8 cellular contexts compared by ENCODE assay signal in genomic region chr7:100547872-100548271, GRCh38. TPM values are rescaled to one million over a fixed set of nuclear protein-coding genes. Genes with fewer than 3 reads are reported as not detected.
DNase-seq lines count a peak whose midpoint lies in the region; ATAC-seq and TF ChIP-seq lines count a peak whose summit lies in the region.

No MANE protein-coding gene starts in this region.

- H2AFZ ChIP-seq in Loucy (ENCODE audit: low read length): no peak overlapping the region

- no peaks in the 10 kb centered on the region for H3F3A ChIP-seq in Loucy (ENCODE audit: low read depth)

- peaks cover 10% of the 10 kb centered on the region for H3K36me3 Mint-ChIP-seq in brain

- no peak for ATAC-seq in HG03108 (IDR thresholded peaks at IDR 0.05; ENCODE audit: unreplicated experiment)

- peaks cover 28% of the 10 kb centered on the region for H3K4me1 ChIP-seq in A673 (ENCODE audit: insufficient read depth, low read length, poor library complexity, severe bottlenecking)
- peaks cover 46% of the 10 kb centered on the region for H3K4me1 ChIP-seq in Loucy (ENCODE audit: insufficient read depth, low read length, poor library complexity, severe bottlenecking)
- peaks cover 42% of the 10 kb centered on the region for H3K4me1 ChIP-seq in mesodermal cell (ENCODE audit: control insufficient read depth, insufficient read depth, low read length, poor library complexity, severe bottlenecking)

- H3K27ac ChIP-seq in A673 (ENCODE audit: low read depth, low read length, poor library complexity, severe bottlenecking): peak overlapping the region; percentile 70
- peak overlapping the region; percentile 88 for H3K27ac ChIP-seq in mesodermal cell (ENCODE audit: low read depth, low read length, severe bottlenecking)

- H3K27me3 ChIP-seq in A673 (replicated peaks; ENCODE audit: insufficient read depth, low read depth, low read length, poor library complexity): no peaks in the 10 kb centered on the region
- H3K27me3 ChIP-seq in Loucy (ENCODE audit: insufficient read depth, low read length, poor library complexity, severe bottlenecking): no peaks in the 10 kb centered on the region

- peak overlapping the region; percentile 20 for H3K9ac ChIP-seq in Loucy (ENCODE audit: low read depth, low read length, poor library complexity, severe bottlenecking)

- no peaks in the 10 kb centered on the region for H3K9me3 Mint-ChIP-seq in brain

- intact Hi-C loops in A673 (cut with micrococcal nuclease; ENCODE audit: unreplicated experiment) (no loop called here), lower leg skin (cut with DNase I; ENCODE audit: low total_unique reads) (loop anchor here (5.0 kb wide), 1 partner anchor 124 kb away; the partner anchor contains the start of gene GNB2)

- CTCF ChIA-PET in A673 (lab: Charles Lee): no interaction called here

- H3K9me3 ChIP-seq in A673 (ENCODE audit: low read depth, low read length, poor library complexity, severe bottlenecking) (no peaks in the 10 kb centered on the region), Loucy (ENCODE audit: insufficient read depth, low read depth, low read length) (no peaks in the 10 kb centered on the region), mesodermal cell (ENCODE audit: control insufficient read depth, low read length) (no peaks in the 10 kb centered on the region)

- peaks cover 59% of the 10 kb centered on the region for H3K4me1 Mint-ChIP-seq in brain

- no peaks in the 10 kb centered on the region for H4K20me1 ChIP-seq in Loucy (ENCODE audit: insufficient read depth, low read length, poor library complexity, severe bottlenecking)

- TF ChIP-seq CTCF in A673 (conservative IDR thresholded peaks at IDR 0.05; ENCODE audit: low read depth, low read length) (no peak), Loucy (conservative IDR thresholded peaks at IDR 0.05; ENCODE audit: low read length) (no peak), brain (conservative IDR thresholded peaks at IDR 0.05) (no peak), lower leg skin (IDR thresholded peaks at IDR 0.05) (no peak)

- peak overlapping the region in 1 of 5 experiments; percentile 8 for H3K4me3 Mint-ChIP-seq in brain

- no peak for TF ChIP-seq POLR2A in lower leg skin (IDR thresholded peaks at IDR 0.05)

- BruUV-seq in A673 (replicated peaks; lab: Mats Ljungman, UMichigan): no TSS peak

- H3K9me2 ChIP-seq in Loucy (replicated peaks; ENCODE audit: low read depth, low read length): no peaks in the 10 kb centered on the region

- H3K4me3 ChIP-seq in A673 (ENCODE audit: low read depth, low read length, poor library complexity, severe bottlenecking) (no peak overlapping the region), Loucy (ENCODE audit: low read length, poor library complexity, severe bottlenecking) (no peak overlapping the region), mesodermal cell (ENCODE audit: extremely low read depth, insufficient read depth, low read length, poor library complexity, severe bottlenecking) (no peak overlapping the region), lower leg skin (ENCODE audit: low read depth, poor library complexity, severe bottlenecking) (no peak overlapping the region)

- DNase-seq in A673 (ENCODE audit: low spot score): no peak
- no peak for DNase-seq in NCI-H524 (lab: John Stamatoyannopoulos, UW)
- no peak for DNase-seq in cerebellum (ENCODE audit: low spot score)
- no peak for DNase-seq in lower leg skin (ENCODE audit: low spot score in 2 of 2)

- peaks cover 16% of the 10 kb centered on the region; the same call in 1 of the 2 replicates for H3K79me2 ChIP-seq in Loucy (ENCODE audit: insufficient read depth, low read length)

- H3K36me3 ChIP-seq in A673 (ENCODE audit: insufficient read depth, low read length, poor library complexity, severe bottlenecking) (peaks cover 5% of the 10 kb centered on the region), Loucy (ENCODE audit: insufficient read depth, low read length) (peaks cover 6% of the 10 kb centered on the region), mesodermal cell (ENCODE audit: control insufficient read depth, insufficient read depth, low read length) (peaks cover 26% of the 10 kb centered on the region)

- POLR2A ChIA-PET in A673 (lab: Charles Lee; ENCODE audit: low non-redundant PET): interaction anchor here (0.6 kb wide), 1 partner anchor 215 kb away, joined by 7 read pairs; no protein-coding TSS in a partner anchor

- no peaks in the 10 kb centered on the region for H3K27me3 Mint-ChIP-seq in brain

- H3K27ac Mint-ChIP-seq in brain: peak overlapping the region; percentile 81 to 97 (median 92)

- H3K4me2 ChIP-seq in Loucy (ENCODE audit: low read depth, low read length, poor library complexity, severe bottlenecking): no peak overlapping the region

- 67 to 92% methylated on average over 1 to 2 of the region's 2 CpGs for WGBS in mesodermal cell (ENCODE audit: insufficient coverage in 2 of 2), 2 experiments
- WGBS in lower leg skin, 2 donors: 61 to 62% methylated on average over 2 of the region's 2 CpGs

RNA-seq across cellular contexts. Expression of gene AGFG2, which starts 8.9 kb away (rescaled TPM):
- total RNA-seq in A673 (2021) (12.8 and 15.3 TPM in 2 replicates), cerebellum (4.4 TPM), lower leg skin (10 to 100 TPM; 47.1 to 62.7 (median 58.6) TPM)
- polyA plus RNA-seq in brain (ENCODE audit: insufficient read depth, low read depth, low replicate concordance): 44.8 TPM
- polyA plus RNA-seq in mesodermal cell (2013, experiment 1 of 2): 14.0 TPM
- polyA plus RNA-seq in mesodermal cell (2013, experiment 2 of 2): 9.2 TPM

RNA-seq across cellular contexts. Expression of gene SAP25, which starts 25.8 kb away (rescaled TPM):
- 1.7 and 2.8 TPM in 2 replicates for total RNA-seq in A673 (2021)
- 0.81 TPM for polyA plus RNA-seq in brain (ENCODE audit: insufficient read depth, low read depth, low replicate concordance)
- polyA plus RNA-seq in mesodermal cell (2013, experiment 1 of 2): 4.4 TPM
- 3.1 TPM for polyA plus RNA-seq in mesodermal cell (2013, experiment 2 of 2)
- total RNA-seq in cerebellum: not detected
- 1 to 10 TPM in 2 of 4 donors, not detected in 2; 1.3 to 1.7 TPM for total RNA-seq in lower leg skin

RNA-seq across cellular contexts. Expression of gene LRCH4, which starts 38.1 kb away (rescaled TPM):
- total RNA-seq in A673 (2021): 42.4 and 50.4 TPM in 2 replicates
- 32.4 TPM for polyA plus RNA-seq in brain (ENCODE audit: insufficient read depth, low read depth, low replicate concordance)
- polyA plus RNA-seq in mesodermal cell (2013, experiment 1 of 2): 53.1 TPM
- polyA plus RNA-seq in mesodermal cell (2013, experiment 2 of 2): 44.1 TPM
- total RNA-seq in cerebellum: 13.6 TPM
- total RNA-seq in lower leg skin: 10 to 100 TPM; 42.0 to 82.2 (median 63.7) TPM

RNA-seq across cellular contexts. Expression of gene FBXO24, which starts 38.3 kb away (rescaled TPM):
- 0.44 and 0.75 TPM in 2 replicates for total RNA-seq in A673 (2021)
- polyA plus RNA-seq in brain (ENCODE audit: insufficient read depth, low read depth, low replicate concordance): 0.53 TPM
- polyA plus RNA-seq in mesodermal cell (2013, experiment 1 of 2): 1.5 TPM
- polyA plus RNA-seq in mesodermal cell (2013, experiment 2 of 2): 0.86 TPM
- 0.45 TPM for total RNA-seq in cerebellum
- total RNA-seq in lower leg skin: 1 to 10 TPM in 2 of 4 donors, under 1 TPM in 2; 0.15 to 4.3 (median 0.99) TPM

RNA-seq across cellular contexts. Expression of gene PCOLCE, which starts 54.3 kb away (rescaled TPM):
- total RNA-seq in A673 (2021) (45.0 and 70.1 TPM in 2 replicates), cerebellum (14.9 TPM), lower leg skin (10 to 100 TPM in 1 of 4 donors, 1 to 10 TPM in 3; 4.9 to 47.6 (median 7.3) TPM)
- 24.2 TPM for polyA plus RNA-seq in brain (ENCODE audit: insufficient read depth, low read depth, low replicate concordance)
- polyA plus RNA-seq in mesodermal cell (2013, experiment 1 of 2): 94.4 TPM
- polyA plus RNA-seq in mesodermal cell (2013, experiment 2 of 2): 83.5 TPM
